18 cellular contexts compared by ENCODE assay signal in the genomic region with DNA sequence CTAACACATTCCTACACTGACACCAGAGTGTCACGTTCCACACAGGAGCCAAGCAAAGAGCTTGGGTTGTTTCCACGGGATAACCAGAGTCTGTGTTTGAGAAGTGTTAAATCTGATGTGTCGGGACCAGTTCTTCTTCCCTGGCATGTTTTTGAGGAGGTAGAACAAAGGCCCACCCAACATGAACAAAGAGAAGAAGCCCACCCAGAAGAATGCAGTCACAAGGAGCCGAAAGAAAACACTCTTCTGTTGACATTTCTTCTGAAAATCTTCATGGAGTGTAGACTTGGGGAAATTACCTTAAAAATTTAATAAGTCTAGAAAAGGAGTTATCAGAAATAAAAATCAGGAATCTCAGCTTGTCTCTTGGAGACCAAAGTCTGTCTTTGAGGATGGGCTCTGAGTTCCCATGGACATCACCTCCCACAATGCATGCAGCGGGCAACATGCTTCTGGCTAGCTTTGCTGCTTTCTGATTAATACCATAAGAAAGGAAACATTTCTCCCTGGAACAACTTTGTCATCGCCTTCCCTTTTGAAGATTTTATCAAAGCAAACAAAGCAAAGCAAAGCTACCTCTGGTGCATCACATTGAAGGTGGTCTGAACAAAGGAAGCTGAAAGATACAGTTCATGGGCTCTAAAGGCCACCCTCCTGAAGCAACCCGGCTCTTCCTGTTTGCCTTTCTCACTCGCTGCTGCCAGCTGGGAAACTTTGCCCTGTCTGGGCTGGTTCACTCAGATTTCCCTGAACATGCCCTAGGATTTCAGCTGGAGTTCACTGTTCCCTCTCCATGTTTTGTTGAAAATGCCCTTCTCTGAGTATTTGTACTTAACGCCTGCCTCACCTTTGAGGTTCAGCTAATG.
"Had no signal": no experiment of that assay in that cellular context is flagged by ENCODE, and none has a peak within 500 bp of the region (broad histone marks: within the 10 kb centered on the region; RNA-seq: fewer than 3 reads in every experiment).

No MANE protein-coding gene starts in this region.

- H3K36me3 ChIP-seq: heart left ventricle, sigmoid colon, upper lobe of right lung had no signal

- H3K4me3 ChIP-seq: heart left ventricle, sigmoid colon, upper lobe of right lung had no signal

- H3K27ac ChIP-seq: heart left ventricle, parathyroid adenoma, sigmoid colon, upper lobe of right lung had no signal

- ATAC-seq: activated CD4-positive, alpha-beta T cell treated with anti-CD3 and anti-CD28 coated beads for 36 hours; stimulated activated naive B cell treated with anti-CD40 and anti-IgM and Interleukin-4, amounts not matched to agents 10 μg/mL and 1 μg/mL and 100 μg/mL, for 72 hours had no signal

- H3K27me3 ChIP-seq: sigmoid colon, upper lobe of right lung had no signal

- H3K9me3 ChIP-seq: upper lobe of right lung had no signal

- DNase-seq: activated B cell treated with CpG ODN at 0.5 μM for 24 hours; activated CD4-positive, alpha-beta memory T cell treated with anti-CD3 and anti-CD28 coated beads for 36 hours; activated CD4-positive, alpha-beta T cell treated with anti-CD3 and anti-CD28 coated beads for 36 hours; activated naive CD4-positive, alpha-beta T cell treated with Interleukin-2 at 50 U/mL for 16 hours; activated naive CD8-positive, alpha-beta T cell treated with anti-CD3 and anti-CD28 coated beads, Interleukin-2, amount 10 ng/mL, durations not matched to agents 7 days and 5 days; activated T-cell treated with anti-CD3 and anti-CD28 coated beads, Interleukin-2, amount 50 U/mL, for 48 hours; amniotic stem cell; mesenchymal stem cell; nephron progenitor cell; sigmoid colon; stimulated activated CD4-positive, alpha-beta T cell treated with anti-CD3 and anti-CD28 coated beads, Interleukin-2, amount 100 ng/mL, for 48 hours; stimulated activated CD8-positive, alpha-beta memory T cell treated with anti-CD3 and anti-CD28 coated beads, Interleukin-4, amount 100 ng/mL, for 48 hours; stimulated activated naive B cell treated with anti-CD40 and anti-IgM and Interleukin-4, amounts not matched to agents 10 μg/mL and 1 μg/mL and 100 μg/mL, for 72 hours; T-helper 9 cell; upper lobe of right lung had no signal

- H3K4me1 ChIP-seq: parathyroid adenoma, upper lobe of right lung had no signal

- H3K9ac ChIP-seq: parathyroid adenoma had no signal

- FAIRE-seq: keratinocyte had no signal
